In the genomic region with DNA sequence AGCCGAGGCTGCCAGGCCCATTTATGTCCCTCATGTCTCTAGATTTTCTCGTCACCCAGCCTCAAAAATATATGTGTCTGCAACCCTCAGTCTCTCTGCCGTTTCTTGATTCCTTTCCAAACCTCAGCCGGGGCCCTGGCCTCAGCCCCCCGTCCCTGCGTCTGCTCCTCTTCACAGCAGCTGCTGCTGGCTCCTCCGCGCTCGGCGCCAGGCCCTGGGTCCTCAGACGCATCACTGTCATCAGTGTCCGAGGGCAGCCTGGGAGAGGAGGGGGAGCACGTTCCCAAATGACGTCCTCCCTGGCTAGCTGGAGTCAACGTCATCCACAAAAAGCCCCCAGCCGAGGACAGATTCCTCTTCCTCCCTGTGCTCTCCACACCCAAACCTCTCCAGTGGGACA, we compare ENCODE assay signal across 17 cellular contexts. TPM values are rescaled to one million over a fixed set of nuclear protein-coding genes. Genes with fewer than 3 reads are reported as not detected.
A peak's percentile ranks its signal among the peaks of the same experiment; 100 is the strongest.
DNase-seq lines count a peak whose midpoint lies in the region; ATAC-seq and TF ChIP-seq lines count a peak whose summit lies in the region.
"Had no signal": no experiment of that assay in that cellular context is flagged by ENCODE, and none has a peak within 500 bp of the region (broad histone marks: within the 10 kb centered on the region; RNA-seq: fewer than 3 reads in every experiment).

No MANE protein-coding gene starts in this region.

- no peaks in the 10 kb centered on the region for H3K27me3 ChIP-seq in HCT116 (ENCODE audit: insufficient read depth, low read length)
- H3K27me3 ChIP-seq: BLaER1 treated with 17β-estradiol and CSF1 and Interleukin-3, amounts not matched to agents 10 nM and 100 nM had no signal

- H3K9me3 Mint-ChIP-seq in activated T-cell treated with anti-CD3 and anti-CD28 coated beads, Interleukin-2, amount 50 U/mL, for 24 hours = no peaks in the 10 kb centered on the region
- H3K9me3 Mint-ChIP-seq: CD4-positive, alpha-beta T cell; HFFc6 had no signal

- H3K36me3 ChIP-seq in HCT116 (ENCODE audit: control insufficient read depth in 1 of 2, insufficient read depth in 2 of 2, low read length in 2 of 2) = peaks cover 0 to 9% of the 10 kb centered on the region in 2 experiments; a peak in 1 of 4 replicates

- H3K9ac ChIP-seq in HCT116 (ENCODE audit: low read length) = no peak overlapping the region

- H3K9me2 ChIP-seq in HCT116 (ENCODE audit: insufficient read depth) = no peaks in the 10 kb centered on the region

- no peaks in the 10 kb centered on the region for H3K27me3 Mint-ChIP-seq in activated T-cell treated with anti-CD3 and anti-CD28 coated beads, Interleukin-2, amount 50 U/mL, for 24 hours
- no peaks in the 10 kb centered on the region for H3K27me3 Mint-ChIP-seq in T-helper 17 cell
- H3K27me3 Mint-ChIP-seq: CD4-positive, alpha-beta T cell had no signal

- intact Hi-C loops in HCT116 (cut with micrococcal nuclease) = no loop called here

- ATAC-seq in HCT116 (no peak), T-helper 17 cell (no peak), GM18868 (IDR thresholded peaks at IDR 0.05; ENCODE audit: unreplicated experiment) (no peak)
- ATAC-seq: HepG2 had no signal

- POLR2A ChIA-PET in HCT116 (lab: Charles Lee) = no interaction called here

- H3K27ac ChIP-seq in HCT116 (ENCODE audit: low read depth, low read length) = no peak overlapping the region
- H3K27ac ChIP-seq: BLaER1 treated with 17β-estradiol and CSF1 and Interleukin-3, amounts not matched to agents 10 nM and 100 nM had no signal

- RAD21 ChIA-PET in HCT116 (lab: Charles Lee; ENCODE audit: low non-redundant PET in 1 of 2, low total read pairs in 2 of 2, uncharacterized antibody in 2 of 2, unreplicated experiment in 2 of 2) = no interaction called here

- H2AFZ ChIP-seq in HCT116 (ENCODE audit: low read depth, low read length, poor library complexity, severe bottlenecking) = no peak overlapping the region

- peaks cover 28% of the 10 kb centered on the region for H3K4me1 Mint-ChIP-seq in activated T-cell treated with anti-CD3 and anti-CD28 coated beads, Interleukin-2, amount 50 U/mL, for 24 hours (ENCODE audit: low read depth)
- H3K4me1 Mint-ChIP-seq in T-helper 17 cell = peaks cover 25% of the 10 kb centered on the region

- H3K9me3 ChIP-seq in HCT116 (ENCODE audit: control insufficient read depth in 1 of 2, insufficient read depth in 1 of 2, low read depth in 1 of 2, low read length in 2 of 2) (no peaks in the 10 kb centered on the region), T-helper 17 cell (ENCODE audit: control insufficient read depth, low read length, poor library complexity, severe bottlenecking) (no peaks in the 10 kb centered on the region)
- H3K9me3 ChIP-seq: BLaER1 treated with 17β-estradiol and CSF1 and Interleukin-3, amounts not matched to agents 10 nM and 100 nM; HAP-1 had no signal

- peak overlapping the region; percentile 33 for H3K27ac Mint-ChIP-seq in activated T-cell treated with anti-CD3 and anti-CD28 coated beads, Interleukin-2, amount 50 U/mL, for 24 hours
- H3K27ac Mint-ChIP-seq in T-helper 17 cell = no peak overlapping the region
- H3K27ac Mint-ChIP-seq: HFFc6 had no signal

- H3K36me3 Mint-ChIP-seq in activated T-cell treated with anti-CD3 and anti-CD28 coated beads, Interleukin-2, amount 50 U/mL, for 24 hours (ENCODE audit: low read depth) = peaks cover 36% of the 10 kb centered on the region
- no peaks in the 10 kb centered on the region for H3K36me3 Mint-ChIP-seq in T-helper 17 cell (ENCODE audit: low read depth)

- TF ChIP-seq POLR2A in HCT116 (IDR thresholded peaks at IDR 0.05; ENCODE audit: borderline replicate concordance, extremely low read depth, insufficient read depth, insufficient read length) = no peak

- H3K79me2 ChIP-seq in HCT116 (ENCODE audit: insufficient read depth, low read length) = peaks cover 42% of the 10 kb centered on the region

- H3K4me2 ChIP-seq in HCT116 (ENCODE audit: low read length) = no peak overlapping the region

- peak overlapping the region; percentile 6 for H3K4me3 Mint-ChIP-seq in activated T-cell treated with anti-CD3 and anti-CD28 coated beads, Interleukin-2, amount 50 U/mL, for 24 hours
- H3K4me3 Mint-ChIP-seq in T-helper 17 cell = peak overlapping the region; percentile 45

- no peak for TF ChIP-seq RAD21 in HCT116 (IDR thresholded peaks at IDR 0.05; ENCODE audit: low read depth)

- BruUV-seq in HCT116 (replicated peaks; lab: Mats Ljungman, UMichigan) = TSS peak; percentile 60

- H3K4me1 ChIP-seq in HCT116 (ENCODE audit: control insufficient read depth in 1 of 2, insufficient read depth in 2 of 2, low read length in 2 of 2) = peaks cover 14 to 19% of the 10 kb centered on the region in 2 experiments

- no peak overlapping the region for H3K4me3 ChIP-seq in HCT116 (replicated peaks in 1 of 2; ENCODE audit: low read depth in 1 of 2, low read length in 2 of 2)
- H3K4me3 ChIP-seq: HAP-1 had no signal

- H4K20me1 ChIP-seq in HCT116 (ENCODE audit: insufficient read depth) = no peaks in the 10 kb centered on the region

- DNase-seq in activated T-cell treated with anti-CD3 and anti-CD28 coated beads, Interleukin-2, amount 50 U/mL, for 24 hours = no peak
- DNase-seq in activated T-cell treated with anti-CD3 and anti-CD28 coated beads, Interleukin-2, amount 50 U/mL, for 1 hour = no peak
- DNase-seq in HCT116 (ENCODE audit: low read depth, low spot score) (no peak), T-helper 17 cell (no peak), putamen (ENCODE audit: low spot score) (no peak)
- DNase-seq in stimulated activated CD4-positive, alpha-beta T cell treated with anti-CD3 and anti-CD28 coated beads, Interleukin-2, amount 100 ng/mL, for 48 hours = no peak
- DNase-seq: 8988T; AML-193; Calu3; CD4-positive, alpha-beta T cell; DMS79; EL; HFFc6 had no signal

- CTCF ChIA-PET in HCT116 (lab: Charles Lee) = no interaction called here

- TF ChIP-seq CTCF in HCT116 (IDR thresholded peaks at IDR 0.05 in 2 of 3, conservative IDR thresholded peaks at IDR 0.05 in 1 of 3; ENCODE audit: borderline replicate concordance in 1 of 3, insufficient read depth in 1 of 3, low read depth in 2 of 3, low read length in 2 of 3) = no peak

TF ChIP-seq in HCT116, 20 proteins besides CTCF, POLR2A, EP300 and RAD21 (continues in another document):
- no peak for TF ChIP-seq EZH2phosphoT487 (IDR thresholded peaks at IDR 0.05; ENCODE audit: borderline replicate concordance)
- TF ChIP-seq CEBPB (IDR thresholded peaks at IDR 0.05; ENCODE audit: low read depth) = no peak
- no peak for TF ChIP-seq ZFX (IDR thresholded peaks at IDR 0.05)
- TF ChIP-seq SP1 (IDR thresholded peaks at IDR 0.05; ENCODE audit: low read depth) = no peak
- no peak for TF ChIP-seq CBX3 (IDR thresholded peaks at IDR 0.05; ENCODE audit: low read depth)
- TF ChIP-seq FOSL1 (IDR thresholded peaks at IDR 0.05; ENCODE audit: low read depth) = no peak
- no peak for TF ChIP-seq EZH2 (IDR thresholded peaks at IDR 0.05)
- TF ChIP-seq ELF1 (IDR thresholded peaks at IDR 0.05; ENCODE audit: borderline replicate concordance, low read depth) = no peak
- TF ChIP-seq EGR1 (IDR thresholded peaks at IDR 0.05; ENCODE audit: low read depth) = no peak
- no peak for TF ChIP-seq ZNF274 (IDR thresholded peaks at IDR 0.05; ENCODE audit: low read depth, low read length)
- TF ChIP-seq YY1 (IDR thresholded peaks at IDR 0.05; ENCODE audit: extremely low read depth, insufficient replicate concordance, low read depth, low read length) = no peak
- no peak for TF ChIP-seq SIN3A (IDR thresholded peaks at IDR 0.05; ENCODE audit: low read depth)
- TF ChIP-seq, protein P1, sequence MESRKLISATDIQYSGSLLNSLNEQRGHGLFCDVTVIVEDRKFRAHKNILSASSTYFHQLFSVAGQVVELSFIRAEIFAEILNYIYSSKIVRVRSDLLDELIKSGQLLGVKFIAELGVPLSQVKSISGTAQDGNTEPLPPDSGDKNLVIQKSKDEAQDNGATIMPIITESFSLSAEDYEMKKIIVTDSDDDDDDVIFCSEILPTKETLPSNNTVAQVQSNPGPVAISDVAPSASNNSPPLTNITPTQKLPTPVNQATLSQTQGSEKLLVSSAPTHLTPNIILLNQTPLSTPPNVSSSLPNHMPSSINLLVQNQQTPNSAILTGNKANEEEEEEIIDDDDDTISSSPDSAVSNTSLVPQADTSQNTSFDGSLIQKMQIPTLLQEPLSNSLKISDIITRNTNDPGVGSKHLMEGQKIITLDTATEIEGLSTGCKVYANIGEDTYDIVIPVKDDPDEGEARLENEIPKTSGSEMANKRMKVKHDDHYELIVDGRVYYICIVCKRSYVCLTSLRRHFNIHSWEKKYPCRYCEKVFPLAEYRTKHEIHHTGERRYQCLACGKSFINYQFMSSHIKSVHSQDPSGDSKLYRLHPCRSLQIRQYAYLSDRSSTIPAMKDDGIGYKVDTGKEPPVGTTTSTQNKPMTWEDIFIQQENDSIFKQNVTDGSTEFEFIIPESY (IDR thresholded peaks at IDR 0.05; ENCODE audit: extremely low read depth, insufficient replicate concordance, low read length) = no peak
- no peak for TF ChIP-seq POLR2AphosphoS5 (IDR thresholded peaks at IDR 0.05; ENCODE audit: low read depth, low read length)
- no peak for TF ChIP-seq TCF7L2 (IDR thresholded peaks at IDR 0.05; ENCODE audit: borderline replicate concordance, extremely low read depth, insufficient read depth, insufficient read length)
- TF ChIP-seq, protein P2, sequence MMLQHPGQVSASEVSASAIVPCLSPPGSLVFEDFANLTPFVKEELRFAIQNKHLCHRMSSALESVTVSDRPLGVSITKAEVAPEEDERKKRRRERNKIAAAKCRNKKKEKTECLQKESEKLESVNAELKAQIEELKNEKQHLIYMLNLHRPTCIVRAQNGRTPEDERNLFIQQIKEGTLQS (IDR thresholded peaks at IDR 0.05) = no peak

RNA-seq across cellular contexts. Expression of a gene that starts 2.3 kb away (rescaled TPM):
- total RNA-seq in HCT116 (2021; ENCODE audit: unreplicated experiment) = 52.7 TPM
- polyA plus RNA-seq in HCT116 (2012) = 40.4 and 42.8 TPM in 2 replicates
- 10 to 100 TPM; 24.4 to 27.7 TPM for total RNA-seq in T-helper 17 cell

RNA-seq across cellular contexts. Expression of a gene that starts 2.4 kb away (rescaled TPM):
- total RNA-seq in HCT116 (2021; ENCODE audit: unreplicated experiment) = 35.2 TPM
- polyA plus RNA-seq in HCT116 (2012) = 31.4 and 34.6 TPM in 2 replicates
- 10 to 100 TPM; 39.2 to 48.0 TPM for total RNA-seq in T-helper 17 cell

RNA-seq across cellular contexts. Expression of a gene that starts 15.9 kb away (rescaled TPM):
- total RNA-seq in HCT116 (2021; ENCODE audit: unreplicated experiment) (44.7 TPM), T-helper 17 cell (10 to 100 TPM; 11.8 to 20.0 TPM)
- 37.2 and 44.8 TPM in 2 replicates for polyA plus RNA-seq in HCT116 (2012)

RNA-seq across cellular contexts. Expression of a gene that starts 39.9 kb away (rescaled TPM):
- total RNA-seq in HCT116 (2021; ENCODE audit: unreplicated experiment) (212 TPM), T-helper 17 cell (100 to 1,000 TPM; 233 to 249 TPM)
- polyA plus RNA-seq in HCT116 (2012) = 96.9 and 135 TPM in 2 replicates
